1 cellular context compared by ENCODE assay signal in the genomic region with DNA sequence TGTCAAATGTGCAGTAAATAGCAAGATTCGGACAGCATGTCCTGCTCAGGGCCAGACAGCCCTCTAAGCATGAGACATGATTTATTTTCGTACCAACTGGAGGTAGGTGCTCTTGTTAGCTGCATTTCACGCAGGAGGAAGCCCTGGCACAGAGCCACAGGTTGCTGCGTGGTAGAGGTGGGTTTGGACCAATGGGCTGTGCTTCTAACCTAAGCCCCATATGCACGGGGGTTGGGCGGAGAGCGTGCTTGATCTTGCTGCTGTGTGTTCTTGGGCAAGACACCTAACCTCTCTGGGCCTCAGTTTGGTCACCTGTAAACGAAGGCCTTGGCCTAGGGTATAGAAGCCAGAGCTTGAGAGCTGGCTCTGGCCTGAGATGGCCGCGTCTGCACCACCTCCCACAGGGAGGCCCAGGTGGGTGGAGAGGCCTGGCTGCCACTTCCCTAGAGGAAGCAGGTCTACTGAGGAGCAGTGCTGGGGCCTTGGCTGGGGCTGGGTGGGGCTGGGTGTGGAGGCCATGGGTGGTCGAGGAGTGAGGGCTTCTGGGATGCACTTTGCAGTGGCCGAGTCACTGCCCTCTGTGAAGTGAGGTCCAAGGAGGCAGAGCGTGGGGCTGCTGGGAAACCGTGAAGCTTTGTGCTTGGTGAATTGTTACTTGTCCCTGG.
TF ChIP-seq lines count a peak whose summit lies in the region.

No MANE protein-coding gene starts in this region.

TF ChIP-seq in H1, 55 proteins besides CTCF, POLR2A, EP300 and RAD21:
- TF ChIP-seq RFX5 (IDR thresholded peaks at IDR 0.05; ENCODE audit: borderline replicate concordance, low read depth, low read length) (no peak), KDM1A (IDR thresholded peaks at IDR 0.05; ENCODE audit: borderline replicate concordance, low read length) (peak; percentile 24; the same call in 1 of the 2 replicates), TAF7 (optimal IDR thresholded peaks at IDR 0.05; ENCODE audit: borderline replicate concordance, low read depth, low read length) (no peak), RNF2 (IDR thresholded peaks at IDR 0.05; ENCODE audit: borderline replicate concordance, low read depth, low read length, missing control alignments, poor library complexity, severe bottlenecking) (no peak)
